In genomic region chr16:27819881-27820610, GRCh38 we compare ENCODE assay signal across 18 cellular contexts.
A peak's percentile ranks its signal among the peaks of the same experiment; 100 is the strongest.
DNase-seq lines count a peak whose midpoint lies in the region; TF ChIP-seq lines count a peak whose summit lies in the region.
"Had no signal": no experiment of that assay in that cellular context is flagged by ENCODE, and none has a peak within 500 bp of the region (broad histone marks: within the 10 kb centered on the region; RNA-seq: fewer than 3 reads in every experiment).

No MANE protein-coding gene starts in this region.

- DNase-seq in head of caudate nucleus (peak in 37 of 42 donors; percentile 17 to 85 (median 50)), posterior cingulate gyrus (peak in 7 of 10 donors; percentile 18 to 87 (median 49)), suprapubic skin (ENCODE audit: low spot score in 2 of 2) (peak; percentile 40 to 73), NCI-H2227 treated with DMSO at 0.1 percent for 48 hours (lab: John Stamatoyannopoulos, UW) (no peak), DMS153 (lab: John Stamatoyannopoulos, UW) (no peak), GM23248 (no peak), dedifferentiated amniotic fluid mesenchymal stem cell (ENCODE audit: extremely low spot score) (no peak)
- DNase-seq: CD4-positive, CD25-positive, alpha-beta regulatory T cell; GOT3; HCEC 1CT; NCI-H1048; NCI-H1417; NCI-H1694; NCI-H2029 treated with DMSO at 0.1 percent for 48 hours; NCI-H526 treated with DMSO at 0.1 percent for 48 hours; SHP77 had no signal

- H3K9ac ChIP-seq in GM23248, result no peak overlapping the region

- H3K9me3 ChIP-seq in HEK293 (ENCODE audit: control insufficient read depth, insufficient read depth, low read depth, low read length) (no peaks in the 10 kb centered on the region), suprapubic skin (no peaks in the 10 kb centered on the region), GM23248 (ENCODE audit: low read depth) (no peaks in the 10 kb centered on the region)

- intact Hi-C loops in head of caudate nucleus (cut with DNase I), result no loop called here
- intact Hi-C loops in posterior cingulate gyrus (cut with DNase I), result no loop called here

- H3K36me3 ChIP-seq in HEK293 (ENCODE audit: control insufficient read depth in 2 of 2, insufficient read depth in 1 of 2, low read length in 2 of 2) (no peaks in the 10 kb centered on the region), suprapubic skin (no peaks in the 10 kb centered on the region), GM23248 (ENCODE audit: low read depth) (no peaks in the 10 kb centered on the region)

- CTCF ChIA-PET in HEK293 (lab: Yijun Ruan, JAX), result interaction anchor here (0.6 kb wide), 1 partner anchor 86 kb away, joined by 3 read pairs; no protein-coding TSS in a partner anchor

- no peak for TF ChIP-seq POLR2A in suprapubic skin (IDR thresholded peaks at IDR 0.05)

- H3K79me2 ChIP-seq in GM23248 (ENCODE audit: insufficient read depth), result no peaks in the 10 kb centered on the region

- H3K4me1 ChIP-seq in HEK293 (ENCODE audit: control insufficient read depth, insufficient read depth, low read length) (no peaks in the 10 kb centered on the region), suprapubic skin (no peaks in the 10 kb centered on the region), GM23248 (ENCODE audit: insufficient read depth) (no peaks in the 10 kb centered on the region)

- no peak overlapping the region for H3K4me2 ChIP-seq in GM23248 (ENCODE audit: unreplicated experiment)

- in situ Hi-C loops in GM23248 (cut with MboI), result no loop called here

- WGBS in suprapubic skin, result 82% methylated on average over 20 of the region's 20 CpGs
- 56 to 62% methylated on average over 16 to 20 of the region's 20 CpGs for WGBS in GM23248 (ENCODE audit: low coverage in 1 of 2, low lambda C conversion rate in 2 of 2, missing lambda C conversion rate in 2 of 2), 2 experiments

- no peak for TF ChIP-seq EP300 in suprapubic skin (IDR thresholded peaks at IDR 0.05)

- H3F3A ChIP-seq in GM23248 (ENCODE audit: insufficient read depth), result no peaks in the 10 kb centered on the region

- H2AFZ ChIP-seq in GM23248, result no peak overlapping the region

- H3K27ac ChIP-seq in HEK293 (ENCODE audit: extremely low read depth, low read depth, low read length) (no peak overlapping the region), suprapubic skin (no peak overlapping the region), GM23248 (no peak overlapping the region)
- H3K27ac ChIP-seq: RWPE1 had no signal

- no peaks in the 10 kb centered on the region for H4K20me1 ChIP-seq in GM23248 (ENCODE audit: insufficient read depth)

- H3K4me3 ChIP-seq in HEK293 (ENCODE audit: low read depth, low read length) (no peak overlapping the region), suprapubic skin (no peak overlapping the region), GM23248 (no peak overlapping the region)

- no peaks in the 10 kb centered on the region for H3K9me2 ChIP-seq in GM23248 (ENCODE audit: insufficient read depth)

- POLR2A ChIA-PET in HEK293 (lab: Yijun Ruan, JAX), result no interaction called here

- no peak for TF ChIP-seq CTCF in HEK293 (tag by site-specific recombination; IDR thresholded peaks at IDR 0.05)
- no peak for TF ChIP-seq CTCF in suprapubic skin (IDR thresholded peaks at IDR 0.05)

- H3K27me3 ChIP-seq in suprapubic skin, result peaks cover 11% of the 10 kb centered on the region
- peaks cover 33% of the 10 kb centered on the region for H3K27me3 ChIP-seq in GM23248 (replicated peaks; ENCODE audit: insufficient read depth)

TF ChIP-seq in HEK293, 187 proteins besides CTCF, POLR2A, EP300 and RAD21:
- TF ChIP-seq EGR2 (tag by site-specific recombination; IDR thresholded peaks at IDR 0.05; ENCODE audit: low read depth), result peak; percentile 35; the same call in 1 of the 2 replicates
- TF ChIP-seq ZNF404 (tag by site-specific recombination; IDR thresholded peaks at IDR 0.05), result no peak

Comparison
In these comparisons a context has a peak if more than half of its experiments do, and no peak if none do; other contexts are left out.
1. DNase-seq: peak in head of caudate nucleus (37 of 42), posterior cingulate gyrus (7 of 10) and suprapubic skin (2 of 2); none in NCI-H2227 treated with DMSO at 0.1 percent for 48 hours (single experiment), DMS153 (single experiment), GM23248 (single experiment) and dedifferentiated amniotic fluid mesenchymal stem cell (single experiment).